ENCODE assay signal across 16 cellular contexts in the genomic region with DNA sequence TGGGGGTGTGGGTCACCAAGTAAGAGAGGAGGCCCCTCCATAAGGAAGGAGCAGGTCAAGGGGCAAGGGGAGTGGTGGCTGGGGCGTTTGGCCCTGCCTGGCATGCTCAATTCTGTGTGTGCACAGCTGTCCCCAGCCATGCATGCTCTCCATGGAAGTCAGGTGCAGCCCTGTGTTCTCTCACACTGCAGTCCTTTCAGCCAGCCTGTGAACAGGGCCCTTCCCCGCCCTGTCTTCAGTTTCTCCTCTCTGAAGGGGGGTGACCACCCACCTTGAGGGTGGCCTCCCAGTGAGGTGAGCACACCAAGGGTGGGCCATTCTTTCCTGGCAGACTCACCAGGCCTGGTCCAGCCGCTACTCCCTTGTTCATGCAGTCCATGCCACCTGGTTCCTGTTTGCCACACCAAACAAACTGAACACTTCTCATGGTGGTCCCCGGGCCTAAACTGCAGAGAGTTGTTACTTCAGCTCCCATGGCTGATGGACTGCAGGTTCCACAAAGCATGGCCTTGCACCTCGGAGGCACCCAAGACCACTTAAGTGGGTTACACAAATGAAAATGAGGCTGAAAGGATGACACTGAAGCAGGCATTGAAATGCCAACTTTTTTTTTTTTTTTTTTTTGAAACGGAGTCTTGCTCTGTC. TPM values are rescaled to one million over a fixed set of nuclear protein-coding genes. Genes with fewer than 3 reads are reported as not detected.
DNase-seq lines count a peak whose midpoint lies in the region; ATAC-seq and TF ChIP-seq lines count a peak whose summit lies in the region.
"Had no signal": no experiment of that assay in that cellular context is flagged by ENCODE, and none has a peak within 500 bp of the region (broad histone marks: within the 10 kb centered on the region; RNA-seq: fewer than 3 reads in every experiment).

No MANE protein-coding gene starts in this region.

- H3K4me2 ChIP-seq in Karpas-422 (ENCODE audit: low read depth, low read length, poor library complexity, severe bottlenecking): peak overlapping the region; percentile 87

- H3K4me3 Mint-ChIP-seq in activated CD8-positive, alpha-beta memory T cell treated with anti-CD3 and anti-CD28 coated beads, Interleukin-2, amount 10 ng/mL, durations not matched to agents 7 days and 5 days: peak overlapping the region; percentile 20
- peak overlapping the region; percentile 22 to 89 (median 33) for H3K4me3 Mint-ChIP-seq in brain

- CTCF ChIA-PET in activated CD8-positive, alpha-beta memory T cell treated with anti-CD3 and anti-CD28 coated beads, Interleukin-2, amount 10 ng/mL, durations not matched to agents 7 days and 5 days (lab: Charles Lee): interaction anchor here (0.9 to 8.8 kb wide), 6 partner anchors 51 to 93 kb away, joined by 3 to 95 read pairs (median 6); a partner anchor contains a TSS

- no peak for ATAC-seq in activated CD8-positive, alpha-beta memory T cell treated with anti-CD3 and anti-CD28 coated beads, Interleukin-2, amount 10 ng/mL, durations not matched to agents 7 days and 5 days
- no peak for ATAC-seq in psoas muscle
- ATAC-seq in GM18520 (IDR thresholded peaks at IDR 0.05; ENCODE audit: unreplicated experiment): no peak
- ATAC-seq: body of pancreas, mucosa of descending colon had no signal

- intact Hi-C loops in psoas muscle (cut with DNase I): loop anchor here (5.0 kb wide), 3 partner anchors 78 to 227 kb away; no protein-coding TSS in a partner anchor

- WGBS in psoas muscle, 3 donors: 75 to 82% (median 81%) methylated on average over 5 to 6 of the region's 6 CpGs

- peaks cover 37% of the 10 kb centered on the region for H3K79me2 ChIP-seq in Karpas-422 (ENCODE audit: low read length)

- H3K4me1 ChIP-seq in Karpas-422 (ENCODE audit: low read length): peaks cover 79% of the 10 kb centered on the region
- H3K4me1 ChIP-seq in psoas muscle: peaks cover 33% of the 10 kb centered on the region

- H3K9ac ChIP-seq in Karpas-422 (ENCODE audit: low read length): peak overlapping the region; percentile 99

- no peak for DNase-seq in activated CD8-positive, alpha-beta memory T cell treated with anti-CD3 and anti-CD28 coated beads, Interleukin-2, amount 10 ng/mL, durations not matched to agents 7 days and 5 days
- DNase-seq in activated CD8-positive, alpha-beta memory T cell treated with anti-CD3 and anti-CD28 coated beads, Interleukin-2, amount 50 U/mL, for 4 hours: no peak
- DNase-seq in Karpas-422: peak; percentile 67
- no peak for DNase-seq in psoas muscle
- no peak for DNase-seq in iPS-NIHi7 (ENCODE audit: extremely low spot score)
- DNase-seq in kidney glomerular epithelial cell (lab: John Stamatoyannopoulos, UW): no peak
- DNase-seq: body of pancreas; effector CD8-positive, alpha-beta T cell; EL; mucosa of descending colon; NCI-H1930; retina; stimulated activated CD4-positive, alpha-beta T cell treated with anti-CD3 and anti-CD28 coated beads, Interleukin-2, amount 100 ng/mL, for 48 hours had no signal

- H3K4me3 ChIP-seq in Karpas-422 (ENCODE audit: low read length): peak overlapping the region; percentile 88
- no peak overlapping the region for H3K4me3 ChIP-seq in psoas muscle
- H3K4me3 ChIP-seq: body of pancreas, mucosa of descending colon had no signal

- no peaks in the 10 kb centered on the region for H3K9me2 ChIP-seq in Karpas-422 (replicated peaks; ENCODE audit: insufficient read depth, low read length)

- H3K27ac Mint-ChIP-seq in activated CD8-positive, alpha-beta memory T cell treated with anti-CD3 and anti-CD28 coated beads, Interleukin-2, amount 10 ng/mL, durations not matched to agents 7 days and 5 days: no peak overlapping the region
- peak overlapping the region in 2 of 5 experiments; percentile 33 to 34 for H3K27ac Mint-ChIP-seq in brain

- peaks cover 43% of the 10 kb centered on the region for H3K4me1 Mint-ChIP-seq in activated CD8-positive, alpha-beta memory T cell treated with anti-CD3 and anti-CD28 coated beads, Interleukin-2, amount 10 ng/mL, durations not matched to agents 7 days and 5 days
- peaks cover 44% of the 10 kb centered on the region for H3K4me1 Mint-ChIP-seq in brain

- H3K9me3 ChIP-seq in Karpas-422 (ENCODE audit: low read length): no peaks in the 10 kb centered on the region
- H3K9me3 ChIP-seq in psoas muscle: no peaks in the 10 kb centered on the region
- H3K9me3 ChIP-seq: body of pancreas, mucosa of descending colon had no signal

- peak overlapping the region; percentile 47; the same call in 1 of the 2 replicates for H2AFZ ChIP-seq in Karpas-422 (ENCODE audit: low read length)

- no peaks in the 10 kb centered on the region for H3K9me3 Mint-ChIP-seq in activated CD8-positive, alpha-beta memory T cell treated with anti-CD3 and anti-CD28 coated beads, Interleukin-2, amount 10 ng/mL, durations not matched to agents 7 days and 5 days (ENCODE audit: low read depth)
- H3K9me3 Mint-ChIP-seq in brain: no peaks in the 10 kb centered on the region

- H3K27ac ChIP-seq in Karpas-422 (ENCODE audit: low read length): peak overlapping the region; percentile 97
- peak overlapping the region; percentile 98 for H3K27ac ChIP-seq in psoas muscle

- peaks cover 3% of the 10 kb centered on the region for H3K36me3 Mint-ChIP-seq in activated CD8-positive, alpha-beta memory T cell treated with anti-CD3 and anti-CD28 coated beads, Interleukin-2, amount 10 ng/mL, durations not matched to agents 7 days and 5 days
- no peaks in the 10 kb centered on the region for H3K36me3 Mint-ChIP-seq in brain

- peaks cover 24% of the 10 kb centered on the region for H3K36me3 ChIP-seq in Karpas-422 (ENCODE audit: insufficient read depth, low read length)
- H3K36me3 ChIP-seq in psoas muscle (ENCODE audit: insufficient read depth in 1 of 2, low read depth in 1 of 2): peaks cover 0 to 14% of the 10 kb centered on the region in 2 donors

- H3K27me3 ChIP-seq in Karpas-422 (ENCODE audit: low read length) (no peaks in the 10 kb centered on the region), psoas muscle (ENCODE audit: insufficient read depth in 3 of 3, low read length in 2 of 3) (no peaks in the 10 kb centered on the region)
- H3K27me3 ChIP-seq: body of pancreas had no signal

- TF ChIP-seq CTCF in brain (conservative IDR thresholded peaks at IDR 0.05) (no peak), psoas muscle (IDR thresholded peaks at IDR 0.05) (no peak)

- H4K20me1 ChIP-seq in Karpas-422 (ENCODE audit: insufficient read depth, low read depth, low read length): peaks cover 14% of the 10 kb centered on the region

- H3K27me3 Mint-ChIP-seq in activated CD8-positive, alpha-beta memory T cell treated with anti-CD3 and anti-CD28 coated beads, Interleukin-2, amount 10 ng/mL, durations not matched to agents 7 days and 5 days: peaks cover 7% of the 10 kb centered on the region
- H3K27me3 Mint-ChIP-seq in brain: peaks cover 10% of the 10 kb centered on the region

RNA-seq across cellular contexts. Expression of a gene that starts 1.7 kb away (rescaled TPM):
- 100 to 1,000 TPM; 155 to 159 TPM for total RNA-seq in activated CD8-positive, alpha-beta memory T cell treated with anti-CD3 and anti-CD28 coated beads, Interleukin-2, amount 10 ng/mL, durations not matched to agents 7 days and 5 days
- 115 and 220 TPM in 2 replicates for total RNA-seq in Karpas-422 (2014; rRNA removed; shearing (Covaris generic); ENCODE audit: low replicate concordance)
- 332 TPM for polyA plus RNA-seq in brain (ENCODE audit: insufficient read depth, low read depth, low replicate concordance)
- total RNA-seq in psoas muscle: 1,000 to 10,000 TPM in 1 of 4 donors, 100 to 1,000 TPM in 3; 659 to 1,066 (median 865) TPM
- 100 to 1,000 TPM; 460 to 861 (median 645) TPM for polyA plus RNA-seq in psoas muscle

RNA-seq across cellular contexts. Expression of a gene that starts 3.2 kb away (rescaled TPM):
- total RNA-seq in activated CD8-positive, alpha-beta memory T cell treated with anti-CD3 and anti-CD28 coated beads, Interleukin-2, amount 10 ng/mL, durations not matched to agents 7 days and 5 days: 1 to 10 TPM in 1 of 2 experiments, under 1 TPM in 1; 0.91 to 1.0 TPM
- 48.2 and 84.2 TPM in 2 replicates for total RNA-seq in Karpas-422 (2014; rRNA removed; shearing (Covaris generic); ENCODE audit: low replicate concordance)
- 8.4 TPM for polyA plus RNA-seq in brain (ENCODE audit: insufficient read depth, low read depth, low replicate concordance)
- 1 to 10 TPM; 1.3 to 2.9 (median 1.5) TPM for total RNA-seq in psoas muscle
- under 1 TPM; 0.35 to 0.47 (median 0.43) TPM for polyA plus RNA-seq in psoas muscle

RNA-seq across cellular contexts. Expression of a gene that starts 6.7 kb away (rescaled TPM):
- 1 to 10 TPM in 1 of 2 experiments, under 1 TPM in 1; 0.77 to 2.8 TPM for total RNA-seq in activated CD8-positive, alpha-beta memory T cell treated with anti-CD3 and anti-CD28 coated beads, Interleukin-2, amount 10 ng/mL, durations not matched to agents 7 days and 5 days
- not detected in 2 replicates for total RNA-seq in Karpas-422 (2014; rRNA removed; shearing (Covaris generic); ENCODE audit: low replicate concordance)
- polyA plus RNA-seq in brain (ENCODE audit: insufficient read depth, low read depth, low replicate concordance) (not detected), psoas muscle (under 1 TPM in 1 of 3 donors, not detected in 2; 0.04 TPM)
- under 1 TPM in 1 of 4 donors, not detected in 3; 0.34 TPM for total RNA-seq in psoas muscle
- total RNA-seq: body of pancreas had no signal

RNA-seq across cellular contexts. Expression of a gene that starts 15.2 kb away (rescaled TPM):
- total RNA-seq in activated CD8-positive, alpha-beta memory T cell treated with anti-CD3 and anti-CD28 coated beads, Interleukin-2, amount 10 ng/mL, durations not matched to agents 7 days and 5 days: under 1 TPM in 1 of 2 experiments, not detected in 1; 0.70 TPM
- total RNA-seq in Karpas-422 (2014; rRNA removed; shearing (Covaris generic); ENCODE audit: low replicate concordance): 321 and 642 TPM in 2 replicates
- polyA plus RNA-seq in brain (ENCODE audit: insufficient read depth, low read depth, low replicate concordance): 2.7 TPM
- total RNA-seq in psoas muscle: 1 to 10 TPM in 2 of 4 donors, under 1 TPM in 2; 0.79 to 3.2 (median 0.99) TPM
- polyA plus RNA-seq in psoas muscle: under 1 TPM; 0.61 to 0.89 (median 0.82) TPM
- total RNA-seq: body of pancreas, fibroblast of villous mesenchyme had no signal

RNA-seq across cellular contexts. Expression of a gene that starts 17.3 kb away (rescaled TPM):
- 100 to 1,000 TPM; 117 to 137 TPM for total RNA-seq in activated CD8-positive, alpha-beta memory T cell treated with anti-CD3 and anti-CD28 coated beads, Interleukin-2, amount 10 ng/mL, durations not matched to agents 7 days and 5 days
- 400 and 531 TPM in 2 replicates for total RNA-seq in Karpas-422 (2014; rRNA removed; shearing (Covaris generic); ENCODE audit: low replicate concordance)
- polyA plus RNA-seq in brain (ENCODE audit: insufficient read depth, low read depth, low replicate concordance) (231 TPM), psoas muscle (10 to 100 TPM; 20.7 to 47.6 (median 38.4) TPM)
- total RNA-seq in psoas muscle: 10 to 100 TPM; 21.9 to 76.6 (median 48.3) TPM

Comparison
In these comparisons a context has a peak if more than half of its experiments do, and no peak if none do; other contexts are left out.
1. RNA of a gene that starts 3.2 kb away (total RNA-seq): 48.2 to 84.2 TPM in Karpas-422; 1.3 to 2.9 TPM in psoas muscle and 0.91 to 1.0 TPM in activated CD8-positive, alpha-beta memory T cell treated with anti-CD3 and anti-CD28 coated beads, Interleukin-2, amount 10 ng/mL, durations not matched to agents 7 days and 5 days; every median in the first group is over 10 times any median in the second.